In the genomic region with DNA sequence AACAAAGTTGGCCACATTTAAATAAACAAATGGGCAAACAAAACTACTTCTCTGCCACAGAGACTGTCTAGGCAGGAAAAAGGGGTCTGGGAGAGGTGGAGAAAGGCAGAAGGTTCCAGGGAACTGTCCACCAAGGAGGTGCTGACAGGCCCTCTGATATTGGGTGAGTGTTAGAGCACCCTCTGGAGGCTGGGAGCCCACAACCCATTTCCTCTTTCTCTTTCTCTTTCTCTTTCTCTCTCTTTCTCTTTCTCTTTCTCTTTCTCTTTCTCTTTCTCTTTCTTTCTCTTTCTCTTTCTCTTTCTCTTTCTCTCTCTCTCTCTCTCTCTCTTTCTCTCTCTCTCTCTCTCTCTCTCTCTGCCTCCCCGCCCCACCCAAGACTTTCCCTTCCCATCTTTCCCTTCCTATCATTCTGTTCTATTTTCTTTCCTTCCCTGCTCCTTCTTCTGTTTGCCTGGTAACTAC, we compare ENCODE assay signal across 9 cellular contexts.
DNase-seq lines count a peak whose midpoint lies in the region; ATAC-seq and TF ChIP-seq lines count a peak whose summit lies in the region.
"Had no signal": no experiment of that assay in that cellular context is flagged by ENCODE, and none has a peak within 500 bp of the region (broad histone marks: within the 10 kb centered on the region; RNA-seq: fewer than 3 reads in every experiment).

No MANE protein-coding gene starts in this region.

- no peaks in the 10 kb centered on the region for H3K27me3 ChIP-seq in ascending aorta
- H3K27me3 ChIP-seq: upper lobe of left lung had no signal

- no peak overlapping the region for H3K27ac ChIP-seq in ascending aorta
- H3K27ac ChIP-seq: upper lobe of left lung had no signal

- ATAC-seq in GM21619 (IDR thresholded peaks at IDR 0.05; ENCODE audit: unreplicated experiment) = peak; percentile 94

- no peaks in the 10 kb centered on the region for H3K36me3 Mint-ChIP-seq in activated naive CD4-positive, alpha-beta T cell treated with anti-CD3 and anti-CD28 coated beads for 36 hours (ENCODE audit: low read depth)
- H3K36me3 Mint-ChIP-seq in endothelial cell (ENCODE audit: low read depth, unreplicated experiment) (no peaks in the 10 kb centered on the region), neural crest cell (ENCODE audit: low read depth) (no peaks in the 10 kb centered on the region)

- H3K4me1 ChIP-seq in ascending aorta = no peaks in the 10 kb centered on the region
- H3K4me1 ChIP-seq: upper lobe of left lung had no signal

- H3K4me1 Mint-ChIP-seq in activated naive CD4-positive, alpha-beta T cell treated with anti-CD3 and anti-CD28 coated beads for 36 hours (ENCODE audit: low read depth) = peaks cover 4% of the 10 kb centered on the region
- H3K4me1 Mint-ChIP-seq in endothelial cell (ENCODE audit: unreplicated experiment) = no peaks in the 10 kb centered on the region
- H3K4me1 Mint-ChIP-seq in neural crest cell = no peaks in the 10 kb centered on the region

- H3K4me3 Mint-ChIP-seq in activated naive CD4-positive, alpha-beta T cell treated with anti-CD3 and anti-CD28 coated beads for 36 hours = peak overlapping the region; percentile 44
- H3K4me3 Mint-ChIP-seq in endothelial cell (ENCODE audit: unreplicated experiment) (no peak overlapping the region), neural crest cell (no peak overlapping the region)

- no peaks in the 10 kb centered on the region for H3K9me3 ChIP-seq in ascending aorta
- H3K9me3 ChIP-seq: upper lobe of left lung had no signal

- CTCF ChIA-PET in activated naive CD4-positive, alpha-beta T cell treated with anti-CD3 and anti-CD28 coated beads for 36 hours (lab: Charles Lee) = no interaction called here

- peaks cover 3% of the 10 kb centered on the region for H3K27me3 Mint-ChIP-seq in activated naive CD4-positive, alpha-beta T cell treated with anti-CD3 and anti-CD28 coated beads for 36 hours (ENCODE audit: low read depth)
- H3K27me3 Mint-ChIP-seq in endothelial cell (ENCODE audit: unreplicated experiment) = no peaks in the 10 kb centered on the region
- peaks cover 43% of the 10 kb centered on the region for H3K27me3 Mint-ChIP-seq in neural crest cell (ENCODE audit: low read depth)

- TF ChIP-seq CTCF in endothelial cell (IDR thresholded peaks at IDR 0.05; ENCODE audit: unreplicated experiment) = no peak
- peak; percentile 68 for TF ChIP-seq CTCF in neural crest cell (conservative IDR thresholded peaks at IDR 0.05)
- no peak for TF ChIP-seq CTCF in ascending aorta (IDR thresholded peaks at IDR 0.05)

- no peak overlapping the region for H3K4me3 ChIP-seq in ascending aorta
- H3K4me3 ChIP-seq: upper lobe of left lung had no signal

- intact Hi-C loops in activated naive CD4-positive, alpha-beta T cell treated with anti-CD3 and anti-CD28 coated beads for 36 hours (cut with micrococcal nuclease) = loop anchor here (1.0 to 5.0 kb wide), 3 partner anchors 156 to 887 kb away; no protein-coding TSS in a partner anchor
- intact Hi-C loops in ascending aorta (cut with DNase I) = no loop called here

- H3K36me3 ChIP-seq in ascending aorta = no peaks in the 10 kb centered on the region
- H3K36me3 ChIP-seq: upper lobe of left lung had no signal

- no peak overlapping the region for H3K27ac Mint-ChIP-seq in activated naive CD4-positive, alpha-beta T cell treated with anti-CD3 and anti-CD28 coated beads for 36 hours
- H3K27ac Mint-ChIP-seq in endothelial cell (ENCODE audit: unreplicated experiment) (no peak overlapping the region), neural crest cell (ENCODE audit: unreplicated experiment) (no peak overlapping the region)

- peak; percentile 66 for DNase-seq in activated naive CD4-positive, alpha-beta T cell treated with anti-CD3 and anti-CD28 coated beads for 36 hours
- DNase-seq in activated naive CD4-positive, alpha-beta T cell treated with Interleukin-2 at 50 U/mL for 16 hours = no peak
- peak; percentile 78 for DNase-seq in HT-29 (ENCODE audit: low spot score)
- peak; percentile 5 for DNase-seq in SHP77 treated with DMSO at 0.1 percent for 48 hours (lab: John Stamatoyannopoulos, UW)
- peak; percentile 79 for DNase-seq in endothelial cell (ENCODE audit: low spot score)
- DNase-seq in neural crest cell (ENCODE audit: low read depth, low spot score) = peak; percentile 65
- DNase-seq in ascending aorta (ENCODE audit: low spot score in 2 of 2) = no peak

- peaks cover 2% of the 10 kb centered on the region for H3K9me3 Mint-ChIP-seq in activated naive CD4-positive, alpha-beta T cell treated with anti-CD3 and anti-CD28 coated beads for 36 hours
- H3K9me3 Mint-ChIP-seq in endothelial cell (ENCODE audit: unreplicated experiment) = no peaks in the 10 kb centered on the region
- no peaks in the 10 kb centered on the region for H3K9me3 Mint-ChIP-seq in neural crest cell

Comparison
In these comparisons a context has a peak if more than half of its experiments do, and no peak if none do; other contexts are left out.
1. DNase-seq: peak in activated naive CD4-positive, alpha-beta T cell treated with anti-CD3 and anti-CD28 coated beads for 36 hours (single experiment), HT-29 (single experiment), SHP77 treated with DMSO at 0.1 percent for 48 hours (single experiment), endothelial cell (single experiment) and neural crest cell (single experiment); none in activated naive CD4-positive, alpha-beta T cell treated with Interleukin-2 at 50 U/mL for 16 hours (single experiment) and ascending aorta (0 of 2).